ENCODE assay signal across 23 cellular contexts in genomic region chr18:73959341-73959740, GRCh38.
DNase-seq lines count a peak whose midpoint lies in the region; ATAC-seq and TF ChIP-seq lines count a peak whose summit lies in the region.
"Had no signal": no experiment of that assay in that cellular context is flagged by ENCODE, and none has a peak within 500 bp of the region (broad histone marks: within the 10 kb centered on the region; RNA-seq: fewer than 3 reads in every experiment).

No MANE protein-coding gene starts in this region.

- no peaks in the 10 kb centered on the region for H3K9me3 Mint-ChIP-seq in activated T-helper 2 cell treated with anti-CD3 and anti-CD28 coated beads, Interferon-gamma antibody, Interleukin-2, Interleukin-4, amounts not matched to agents 10 μg/mL and 5 μg/mL and 100 μg/mL, durations not matched to agents 14 hours and 24 hours and 36 hours

- intact Hi-C loops in heart right ventricle (cut with DNase I), result loop anchor here in 1 of 10 donors (10.0 kb wide), 1 partner anchor 55 kb away; no protein-coding TSS in a partner anchor
- intact Hi-C loops in activated T-helper 2 cell treated with anti-CD3 and anti-CD28 coated beads, Interferon-gamma antibody, Interleukin-2, Interleukin-4, amounts not matched to agents 10 μg/mL and 5 μg/mL and 100 μg/mL, durations not matched to agents 14 hours and 24 hours and 36 hours (cut with micrococcal nuclease), result no loop called here

- no peaks in the 10 kb centered on the region for H4K20me1 ChIP-seq in BLaER1 treated with 17β-estradiol and CSF1 and Interleukin-3, amounts not matched to agents 10 nM and 100 nM

- H3K27me3 Mint-ChIP-seq in activated T-helper 2 cell treated with anti-CD3 and anti-CD28 coated beads, Interferon-gamma antibody, Interleukin-2, Interleukin-4, amounts not matched to agents 10 μg/mL and 5 μg/mL and 100 μg/mL, durations not matched to agents 14 hours and 24 hours and 36 hours (ENCODE audit: low read depth), result no peaks in the 10 kb centered on the region
- H3K27me3 Mint-ChIP-seq: CD4-positive, CD25-positive, alpha-beta regulatory T cell had no signal

- TF ChIP-seq CTCF in heart right ventricle (IDR thresholded peaks at IDR 0.05), result no peak

- no peaks in the 10 kb centered on the region for H3K36me3 ChIP-seq in BLaER1 treated with 17β-estradiol and CSF1 and Interleukin-3, amounts not matched to agents 10 nM and 100 nM
- no peaks in the 10 kb centered on the region for H3K36me3 ChIP-seq in heart right ventricle

- 48 to 54% methylated on average over 5 of the region's 5 CpGs for WGBS in heart right ventricle, 2 donors

- H3K9me3 ChIP-seq in BLaER1 treated with 17β-estradiol and CSF1 and Interleukin-3, amounts not matched to agents 10 nM and 100 nM (replicated peaks in 1 of 11), result peaks cover 6 to 18% (median 13%) of the 10 kb centered on the region in 11 experiments
- peaks cover 0 to 3% (median 0%) of the 10 kb centered on the region in 11 donors for H3K9me3 ChIP-seq in heart right ventricle
- H3K9me3 ChIP-seq: A549, Caco-2 had no signal

- H3K27ac Mint-ChIP-seq in activated T-helper 2 cell treated with anti-CD3 and anti-CD28 coated beads, Interferon-gamma antibody, Interleukin-2, Interleukin-4, amounts not matched to agents 10 μg/mL and 5 μg/mL and 100 μg/mL, durations not matched to agents 14 hours and 24 hours and 36 hours, result no peak overlapping the region
- H3K27ac Mint-ChIP-seq: B cell; CD4-positive, CD25-positive, alpha-beta regulatory T cell had no signal

- H3K4me2 ChIP-seq in BLaER1 treated with 17β-estradiol and CSF1 and Interleukin-3, amounts not matched to agents 10 nM and 100 nM, result peak overlapping the region in 6 of 11 experiments; percentile 3 to 49 (median 34); a peak in 9 of 22 replicates
- H3K4me2 ChIP-seq: A549 had no signal

- no peaks in the 10 kb centered on the region for H3K36me3 Mint-ChIP-seq in activated T-helper 2 cell treated with anti-CD3 and anti-CD28 coated beads, Interferon-gamma antibody, Interleukin-2, Interleukin-4, amounts not matched to agents 10 μg/mL and 5 μg/mL and 100 μg/mL, durations not matched to agents 14 hours and 24 hours and 36 hours (ENCODE audit: low read depth)
- H3K36me3 Mint-ChIP-seq: CD4-positive, CD25-positive, alpha-beta regulatory T cell had no signal

- no peak overlapping the region for H3K4me3 ChIP-seq in BLaER1 treated with 17β-estradiol and CSF1 and Interleukin-3, amounts not matched to agents 10 nM and 100 nM
- no peak overlapping the region for H3K4me3 ChIP-seq in heart right ventricle
- H3K4me3 ChIP-seq: A549, GM23248, SK-N-MC had no signal

- H3K4me1 ChIP-seq in BLaER1 treated with 17β-estradiol and CSF1 and Interleukin-3, amounts not matched to agents 10 nM and 100 nM, result peaks cover 0 to 35% (median 23%) of the 10 kb centered on the region in 10 experiments; a peak in 16 of 20 replicates
- no peaks in the 10 kb centered on the region for H3K4me1 ChIP-seq in heart right ventricle
- H3K4me1 ChIP-seq: A549, Caco-2 had no signal

- no peak overlapping the region for H3K9ac ChIP-seq in BLaER1 treated with 17β-estradiol and CSF1 and Interleukin-3, amounts not matched to agents 10 nM and 100 nM
- H3K9ac ChIP-seq: GM23248 had no signal

- H3K4me1 Mint-ChIP-seq in activated T-helper 2 cell treated with anti-CD3 and anti-CD28 coated beads, Interferon-gamma antibody, Interleukin-2, Interleukin-4, amounts not matched to agents 10 μg/mL and 5 μg/mL and 100 μg/mL, durations not matched to agents 14 hours and 24 hours and 36 hours (ENCODE audit: low read depth), result peaks cover 8% of the 10 kb centered on the region

- ATAC-seq in heart right ventricle, result no peak
- ATAC-seq: A549 had no signal

- DNase-seq in HUDEP-2 (lab: John Stamatoyannopoulos, UW; ENCODE audit: unreplicated experiment in 76 of 76), result peak in 55 of 76 experiments; percentile 2 to 74 (median 26)
- peak; percentile 57 for DNase-seq in RPMI7951 (ENCODE audit: low read depth)
- DNase-seq in iris pigment epithelial cell (ENCODE audit: low read depth), result peak; percentile 11
- DNase-seq in heart right ventricle, result no peak
- no peak for DNase-seq in HPDE6-E6E7 (ENCODE audit: extremely low spot score)
- no peak for DNase-seq in activated T-helper 2 cell treated with anti-CD3 and anti-CD28 coated beads, Interferon-gamma antibody, Interleukin-2, Interleukin-4, amounts not matched to agents 10 μg/mL and 5 μg/mL and 100 μg/mL, durations not matched to agents 14 hours and 24 hours and 36 hours (ENCODE audit: low spot score)
- DNase-seq: Caco-2, DMS 273 treated with DMSO at 0.1 percent for 48 hours, DMS79 treated with DMSO at 0.1 percent for 48 hours, GM23248, HCEC 1CT, Karpas-422, NCI-H1417 treated with DMSO at 0.1 percent for 48 hours, NCI-H187, NCI-H226, NCI-H510A treated with DMSO at 0.1 percent for 48 hours, NCI-H774, RPMI8226 had no signal

- H3K27ac ChIP-seq in BLaER1 treated with 17β-estradiol and CSF1 and Interleukin-3, amounts not matched to agents 10 nM and 100 nM, result no peak overlapping the region
- H3K27ac ChIP-seq in heart right ventricle, result no peak overlapping the region
- H3K27ac ChIP-seq: A549, GM23248, SK-N-MC had no signal

- no peak overlapping the region for H3K4me3 Mint-ChIP-seq in activated T-helper 2 cell treated with anti-CD3 and anti-CD28 coated beads, Interferon-gamma antibody, Interleukin-2, Interleukin-4, amounts not matched to agents 10 μg/mL and 5 μg/mL and 100 μg/mL, durations not matched to agents 14 hours and 24 hours and 36 hours (ENCODE audit: low read depth)
- H3K4me3 Mint-ChIP-seq: B cell; CD4-positive, CD25-positive, alpha-beta regulatory T cell had no signal

- no peaks in the 10 kb centered on the region for H3K27me3 ChIP-seq in BLaER1 treated with 17β-estradiol and CSF1 and Interleukin-3, amounts not matched to agents 10 nM and 100 nM
- H3K27me3 ChIP-seq in heart right ventricle, result peaks cover 0 to 17% (median 1%) of the 10 kb centered on the region in 7 donors

Comparison
In these comparisons a context has a peak if more than half of its experiments do, and no peak if none do; other contexts are left out.
1. DNase-seq: peak in HUDEP-2 (55 of 76), RPMI7951 (single experiment) and iris pigment epithelial cell (single experiment); none in heart right ventricle (0 of 2), HPDE6-E6E7 (single experiment) and activated T-helper 2 cell treated with anti-CD3 and anti-CD28 coated beads, Interferon-gamma antibody, Interleukin-2, Interleukin-4, amounts not matched to agents 10 μg/mL and 5 μg/mL and 100 μg/mL, durations not matched to agents 14 hours and 24 hours and 36 hours (single experiment).